8 cellular contexts compared by ENCODE assay signal in genomic region chr9:127785023-127785932, GRCh38. TPM values are rescaled to one million over a fixed set of nuclear protein-coding genes. Genes with fewer than 3 reads are reported as not detected.
DNase-seq lines count a peak whose midpoint lies in the region; ATAC-seq, FAIRE-seq and TF ChIP-seq lines count a peak whose summit lies in the region.

No MANE protein-coding gene starts in this region.

- H3K79me2 ChIP-seq in HepG2 (ENCODE audit: insufficient read depth, low read length): peaks cover 19% of the 10 kb centered on the region

- peak; percentile 79 for TF ChIP-seq RAD21 in HepG2 (CRISPR knock-in tag; IDR thresholded peaks at IDR 0.05)

- in situ Hi-C loops in HepG2 (cut with HindIII; ENCODE audit: extremely low pct_ligation_motif_present, low pct_unique_long_range_greater_than_20kb): no loop called here

- peak overlapping the region; percentile 96 for H3K4me3 ChIP-seq in BLaER1
- peak overlapping the region; percentile 76 to 99 (median 94); a peak in 5 of 6 replicates for H3K4me3 ChIP-seq in HepG2 (replicated peaks in 1 of 3; ENCODE audit: insufficient read depth in 1 of 3, low read depth in 2 of 3, low read length in 3 of 3)

- peak overlapping the region; percentile 98 for H3K9ac ChIP-seq in BLaER1
- peak overlapping the region; percentile 95 for H3K9ac ChIP-seq in HepG2 (ENCODE audit: insufficient read depth, low read depth, low read length)

- peaks cover 35% of the 10 kb centered on the region for H3K36me3 ChIP-seq in BLaER1
- H3K36me3 ChIP-seq in HepG2 (replicated peaks in 1 of 2; ENCODE audit: control insufficient read depth in 1 of 2, insufficient read depth in 2 of 2, low read length in 2 of 2): peaks cover 24 to 32% of the 10 kb centered on the region in 2 experiments

- CTCF ChIA-PET in HepG2 (lab: Yijun Ruan, JAX; ENCODE audit: low intra/inter-chr PET ratio, low total read pairs): interaction anchor here (1.4 to 1.8 kb wide), 3 partner anchors 50 to 282 kb away, joined by 4 to 10 read pairs (median 5); partner anchors contain the start of gene TOR2A

- H3K4me2 ChIP-seq in BLaER1 (peak overlapping the region; percentile 88), HepG2 (ENCODE audit: low read depth, low read length) (peak overlapping the region; percentile 73)

- DNase-seq in GM19239 (ENCODE audit: insufficient read length, low spot score) (peak; percentile 80), NCI-H526 treated with DMSO at 0.1 percent for 48 hours (lab: John Stamatoyannopoulos, UW) (peak; percentile 53), dedifferentiated amniotic fluid mesenchymal stem cell (ENCODE audit: extremely low spot score) (peak; percentile 52), HepG2 (ENCODE audit: low spot score) (peak; percentile 51)
- DNase-seq in activated CD4-positive, alpha-beta T cell treated with anti-CD3 and anti-CD28 coated beads, Interleukin-2, amount 50 U/mL, for 24 hours (ENCODE audit: low read depth in 1 of 2, low spot score in 1 of 2): peak; percentile 81
- DNase-seq in stimulated activated CD4-positive, alpha-beta T cell treated with anti-CD3 and anti-CD28 coated beads, Interleukin-4, amount 100 ng/mL, for 24 hours: peak; percentile 85

- peak in 1 of 2 experiments; percentile 26; a peak in 1 of 4 replicates for TF ChIP-seq POLR2A in HepG2 (IDR thresholded peaks at IDR 0.05; ENCODE audit: insufficient read depth in 1 of 2, low read depth in 2 of 2, low read length in 2 of 2)

- H4K20me1 ChIP-seq in BLaER1 (peaks cover 48% of the 10 kb centered on the region), HepG2 (ENCODE audit: insufficient read depth, low read length) (peaks cover 21% of the 10 kb centered on the region)

- WGBS in HepG2 (ENCODE audit: low lambda C conversion rate): 3% methylated on average over 7 of the region's 123 CpGs

- POLR2A ChIA-PET in HepG2 (lab: Yijun Ruan, JAX): interaction anchor here (0.6 to 1.7 kb wide), 9 partner anchors 13 to 131 kb away, joined by 3 to 9 read pairs (median 4); partner anchors contain the start of genes FPGS and TOR2A

- TF ChIP-seq EP300 in HepG2 (IDR thresholded peaks at IDR 0.05; ENCODE audit: low read depth in 2 of 2, low read length in 2 of 2) (no peak), HepG2 (CRISPR knock-in tag; IDR thresholded peaks at IDR 0.05; ENCODE audit: borderline replicate concordance) (no peak)

- H3K27ac ChIP-seq in BLaER1 (peak overlapping the region; percentile 98), HepG2 (ENCODE audit: extremely low read length, insufficient read depth, low read length) (peak overlapping the region; percentile 46)

- H3K9me3 ChIP-seq in BLaER1 (no peaks in the 10 kb centered on the region), HepG2 (ENCODE audit: low read length) (no peaks in the 10 kb centered on the region)

- intact Hi-C loops in HepG2 (cut with micrococcal nuclease; ENCODE audit: unreplicated experiment): loop anchor here (2.0 to 5.0 kb wide), 2 partner anchors 44 to 193 kb away; no protein-coding TSS in a partner anchor

- no peaks in the 10 kb centered on the region for H3K27me3 ChIP-seq in BLaER1
- H3K27me3 ChIP-seq in HepG2 (ENCODE audit: control insufficient read depth in 1 of 2, insufficient read depth in 2 of 2, low read length in 2 of 2): 0 out of 5 replicates have a peak, but pooled peaks cover 1 to 13% of the 10 kb centered on the region in 2 experiments

- peaks cover 79% of the 10 kb centered on the region for H3K4me1 ChIP-seq in BLaER1
- peaks cover 28% of the 10 kb centered on the region for H3K4me1 ChIP-seq in HepG2 (ENCODE audit: insufficient read depth, low read length)

- ATAC-seq in HG03442 (IDR thresholded peaks at IDR 0.05; ENCODE audit: unreplicated experiment) (peak; percentile 43), HepG2 (peak; percentile 44)

- H2AFZ ChIP-seq in HepG2 (ENCODE audit: low read length): no peak overlapping the region

- no TSS peak for BruUV-seq in HepG2 (replicated peaks; lab: Mats Ljungman, UMichigan)

- peak; percentile 93 for TF ChIP-seq CTCF in HepG2 (CRISPR knock-in tag; IDR thresholded peaks at IDR 0.05)

- FAIRE-seq in GM19239 (lab: Jason Lieb, UNC): peak; percentile 73
- FAIRE-seq in HepG2 (lab: Jason Lieb, UNC): no peak

RNA-seq across cellular contexts. Expression of gene CDK9, which starts 0.6 kb away (rescaled TPM):
- total RNA-seq in HepG2 (2016; rRNA removed; fragmentation: Illumina TruSeq; extraction: Trizol): 16.8 TPM in 2 replicates
- 5.3 and 6.3 TPM in 2 replicates for total RNA-seq in HepG2 (2016; cell fraction: cytosol; rRNA removed; fragmentation: Illumina TruSeq; extraction: Trizol; ENCODE audit: low read depth)
- total RNA-seq in HepG2 (2016; cell fraction: insoluble cytoplasmic fraction; rRNA removed; fragmentation: Illumina TruSeq; extraction: Trizol): 14.3 and 15.5 TPM in 2 replicates
- 13.1 and 13.7 TPM in 2 replicates for total RNA-seq in HepG2 (2016; cell fraction: membrane; rRNA removed; fragmentation: Illumina TruSeq; extraction: Trizol)
- total RNA-seq in HepG2 (2016; cell fraction: nucleus; rRNA removed; fragmentation: Illumina TruSeq; extraction: Trizol): 13.7 and 14.2 TPM in 2 replicates
- polyA plus RNA-seq in HepG2 (2011; rRNA removed): 21.5 and 26.1 TPM in 2 replicates
- polyA plus RNA-seq in HepG2 (2011; cell fraction: cytosol; rRNA removed): 16.1 and 24.8 TPM in 2 replicates
- polyA plus RNA-seq in HepG2 (2011; cell fraction: nucleus; rRNA removed): 85.3 and 97.2 TPM in 2 replicates
- polyA plus RNA-seq in HepG2 (2012): 18.5 and 23.5 TPM in 2 replicates
- polyA plus RNA-seq in HepG2 (2016; cell fraction: cytosol; fragmentation: Illumina TruSeq; extraction: Trizol; ENCODE audit: low read depth): 7.2 and 7.8 TPM in 2 replicates
- 21.4 and 33.5 TPM in 2 replicates for polyA plus RNA-seq in HepG2 (2016; cell fraction: insoluble cytoplasmic fraction; fragmentation: Illumina TruSeq; extraction: Trizol; ENCODE audit: low read depth)
- 10.9 and 12.8 TPM in 2 replicates for polyA plus RNA-seq in HepG2 (2016; cell fraction: membrane; fragmentation: Illumina TruSeq; extraction: Trizol; ENCODE audit: low read depth)
- 35.3 and 35.6 TPM in 2 replicates for polyA plus RNA-seq in HepG2 (2016; cell fraction: nucleus; fragmentation: Illumina TruSeq; extraction: Trizol; ENCODE audit: insufficient read depth, low read depth)
- polyA minus RNA-seq in HepG2 (2011; rRNA and poly(A)+ RNA removed; ENCODE audit: low replicate concordance): 47.9 and 105 TPM in 2 replicates
- 13.9 and 18.8 TPM in 2 replicates for polyA minus RNA-seq in HepG2 (2011; cell fraction: cytosol; rRNA and poly(A)+ RNA removed)
- 27.6 and 29.4 TPM in 2 replicates for polyA minus RNA-seq in HepG2 (2011; cell fraction: nucleus; rRNA and poly(A)+ RNA removed)

RNA-seq across cellular contexts. Expression of gene SH2D3C, which starts 6.8 kb away (rescaled TPM):
- not detected in 2 replicates for total RNA-seq in HepG2 (2016; rRNA removed; fragmentation: Illumina TruSeq; extraction: Trizol)
- not detected in 2 replicates for total RNA-seq in HepG2 (2016; cell fraction: cytosol; rRNA removed; fragmentation: Illumina TruSeq; extraction: Trizol; ENCODE audit: low read depth)
- total RNA-seq in HepG2 (2016; cell fraction: insoluble cytoplasmic fraction; rRNA removed; fragmentation: Illumina TruSeq; extraction: Trizol): not detected in 2 replicates
- not detected in 2 replicates for total RNA-seq in HepG2 (2016; cell fraction: membrane; rRNA removed; fragmentation: Illumina TruSeq; extraction: Trizol)
- not detected in 2 replicates for total RNA-seq in HepG2 (2016; cell fraction: nucleus; rRNA removed; fragmentation: Illumina TruSeq; extraction: Trizol)
- not detected in 2 replicates for polyA plus RNA-seq in HepG2 (2011; rRNA removed)
- polyA plus RNA-seq in HepG2 (2011; cell fraction: cytosol; rRNA removed): 0.03 TPM in 1 of 2 replicates, not detected in the other
- not detected in 2 replicates for polyA plus RNA-seq in HepG2 (2011; cell fraction: nucleus; rRNA removed)
- 0.19 TPM in 1 of 2 replicates, not detected in the other for polyA plus RNA-seq in HepG2 (2012)
- not detected in 2 replicates for polyA plus RNA-seq in HepG2 (2016; cell fraction: cytosol; fragmentation: Illumina TruSeq; extraction: Trizol; ENCODE audit: low read depth)
- not detected in 2 replicates for polyA plus RNA-seq in HepG2 (2016; cell fraction: insoluble cytoplasmic fraction; fragmentation: Illumina TruSeq; extraction: Trizol; ENCODE audit: low read depth)
- not detected in 2 replicates for polyA plus RNA-seq in HepG2 (2016; cell fraction: membrane; fragmentation: Illumina TruSeq; extraction: Trizol; ENCODE audit: low read depth)
- polyA plus RNA-seq in HepG2 (2016; cell fraction: nucleus; fragmentation: Illumina TruSeq; extraction: Trizol; ENCODE audit: insufficient read depth, low read depth): not detected in 2 replicates
- polyA minus RNA-seq in HepG2 (2011; rRNA and poly(A)+ RNA removed; ENCODE audit: low replicate concordance): 0.20 and 0.84 TPM in 2 replicates
- not detected in 2 replicates for polyA minus RNA-seq in HepG2 (2011; cell fraction: cytosol; rRNA and poly(A)+ RNA removed)
- polyA minus RNA-seq in HepG2 (2011; cell fraction: nucleus; rRNA and poly(A)+ RNA removed): not detected in 2 replicates

RNA-seq across cellular contexts. Expression of gene FPGS, which starts 17.4 kb away (rescaled TPM):
- 20.3 and 35.6 TPM in 2 replicates for total RNA-seq in HepG2 (2016; rRNA removed; fragmentation: Illumina TruSeq; extraction: Trizol)
- total RNA-seq in HepG2 (2016; cell fraction: cytosol; rRNA removed; fragmentation: Illumina TruSeq; extraction: Trizol; ENCODE audit: low read depth): 7.4 and 10.3 TPM in 2 replicates
- total RNA-seq in HepG2 (2016; cell fraction: insoluble cytoplasmic fraction; rRNA removed; fragmentation: Illumina TruSeq; extraction: Trizol): 18.5 and 37.2 TPM in 2 replicates
- 18.1 and 18.9 TPM in 2 replicates for total RNA-seq in HepG2 (2016; cell fraction: membrane; rRNA removed; fragmentation: Illumina TruSeq; extraction: Trizol)
- total RNA-seq in HepG2 (2016; cell fraction: nucleus; rRNA removed; fragmentation: Illumina TruSeq; extraction: Trizol): 26.8 and 31.7 TPM in 2 replicates
- 36.8 and 41.3 TPM in 2 replicates for polyA plus RNA-seq in HepG2 (2011; rRNA removed)
- 20.2 and 34.2 TPM in 2 replicates for polyA plus RNA-seq in HepG2 (2011; cell fraction: cytosol; rRNA removed)
- polyA plus RNA-seq in HepG2 (2011; cell fraction: nucleus; rRNA removed): 102 and 128 TPM in 2 replicates
- polyA plus RNA-seq in HepG2 (2012): 16.9 and 23.2 TPM in 2 replicates
- polyA plus RNA-seq in HepG2 (2016; cell fraction: cytosol; fragmentation: Illumina TruSeq; extraction: Trizol; ENCODE audit: low read depth): 8.3 and 9.4 TPM in 2 replicates
- 21.4 and 32.6 TPM in 2 replicates for polyA plus RNA-seq in HepG2 (2016; cell fraction: insoluble cytoplasmic fraction; fragmentation: Illumina TruSeq; extraction: Trizol; ENCODE audit: low read depth)
- polyA plus RNA-seq in HepG2 (2016; cell fraction: membrane; fragmentation: Illumina TruSeq; extraction: Trizol; ENCODE audit: low read depth): 12.8 and 13.0 TPM in 2 replicates
- polyA plus RNA-seq in HepG2 (2016; cell fraction: nucleus; fragmentation: Illumina TruSeq; extraction: Trizol; ENCODE audit: insufficient read depth, low read depth): 68.3 and 83.1 TPM in 2 replicates
- polyA minus RNA-seq in HepG2 (2011; rRNA and poly(A)+ RNA removed; ENCODE audit: low replicate concordance): 71.8 and 195 TPM in 2 replicates
- 13.5 and 19.9 TPM in 2 replicates for polyA minus RNA-seq in HepG2 (2011; cell fraction: cytosol; rRNA and poly(A)+ RNA removed)
- polyA minus RNA-seq in HepG2 (2011; cell fraction: nucleus; rRNA and poly(A)+ RNA removed): 25.4 and 26.6 TPM in 2 replicates

RNA-seq across cellular contexts. Expression of gene TOR2A, which starts 50.2 kb away (rescaled TPM):
- total RNA-seq in HepG2 (2016; rRNA removed; fragmentation: Illumina TruSeq; extraction: Trizol): 5.5 and 7.2 TPM in 2 replicates
- 5.2 and 7.3 TPM in 2 replicates for total RNA-seq in HepG2 (2016; cell fraction: cytosol; rRNA removed; fragmentation: Illumina TruSeq; extraction: Trizol; ENCODE audit: low read depth)
- 4.5 and 7.9 TPM in 2 replicates for total RNA-seq in HepG2 (2016; cell fraction: insoluble cytoplasmic fraction; rRNA removed; fragmentation: Illumina TruSeq; extraction: Trizol)
- 7.9 and 11.8 TPM in 2 replicates for total RNA-seq in HepG2 (2016; cell fraction: membrane; rRNA removed; fragmentation: Illumina TruSeq; extraction: Trizol)
- total RNA-seq in HepG2 (2016; cell fraction: nucleus; rRNA removed; fragmentation: Illumina TruSeq; extraction: Trizol): 6.0 and 8.4 TPM in 2 replicates
- 3.5 and 4.9 TPM in 2 replicates for polyA plus RNA-seq in HepG2 (2011; rRNA removed)
- 3.9 and 7.0 TPM in 2 replicates for polyA plus RNA-seq in HepG2 (2011; cell fraction: cytosol; rRNA removed)
- 10.9 and 13.2 TPM in 2 replicates for polyA plus RNA-seq in HepG2 (2011; cell fraction: nucleus; rRNA removed)
- polyA plus RNA-seq in HepG2 (2012): 3.9 and 5.6 TPM in 2 replicates
- 7.5 and 14.0 TPM in 2 replicates for polyA plus RNA-seq in HepG2 (2016; cell fraction: cytosol; fragmentation: Illumina TruSeq; extraction: Trizol; ENCODE audit: low read depth)
- polyA plus RNA-seq in HepG2 (2016; cell fraction: insoluble cytoplasmic fraction; fragmentation: Illumina TruSeq; extraction: Trizol; ENCODE audit: low read depth): 8.1 and 8.2 TPM in 2 replicates
- polyA plus RNA-seq in HepG2 (2016; cell fraction: membrane; fragmentation: Illumina TruSeq; extraction: Trizol; ENCODE audit: low read depth): 13.5 and 15.3 TPM in 2 replicates
- 15.9 and 17.9 TPM in 2 replicates for polyA plus RNA-seq in HepG2 (2016; cell fraction: nucleus; fragmentation: Illumina TruSeq; extraction: Trizol; ENCODE audit: insufficient read depth, low read depth)
- 5.5 and 15.6 TPM in 2 replicates for polyA minus RNA-seq in HepG2 (2011; rRNA and poly(A)+ RNA removed; ENCODE audit: low replicate concordance)
- polyA minus RNA-seq in HepG2 (2011; cell fraction: cytosol; rRNA and poly(A)+ RNA removed): 3.2 and 3.6 TPM in 2 replicates
- 2.4 and 3.0 TPM in 2 replicates for polyA minus RNA-seq in HepG2 (2011; cell fraction: nucleus; rRNA and poly(A)+ RNA removed)

Comparison
In these comparisons a context has a peak if more than half of its experiments do, and no peak if none do; other contexts are left out.
1. Peak in every context shown above with its lines: DNase-seq, ATAC-seq, H3K4me3 ChIP-seq and H3K27ac ChIP-seq.